In the genomic region with DNA sequence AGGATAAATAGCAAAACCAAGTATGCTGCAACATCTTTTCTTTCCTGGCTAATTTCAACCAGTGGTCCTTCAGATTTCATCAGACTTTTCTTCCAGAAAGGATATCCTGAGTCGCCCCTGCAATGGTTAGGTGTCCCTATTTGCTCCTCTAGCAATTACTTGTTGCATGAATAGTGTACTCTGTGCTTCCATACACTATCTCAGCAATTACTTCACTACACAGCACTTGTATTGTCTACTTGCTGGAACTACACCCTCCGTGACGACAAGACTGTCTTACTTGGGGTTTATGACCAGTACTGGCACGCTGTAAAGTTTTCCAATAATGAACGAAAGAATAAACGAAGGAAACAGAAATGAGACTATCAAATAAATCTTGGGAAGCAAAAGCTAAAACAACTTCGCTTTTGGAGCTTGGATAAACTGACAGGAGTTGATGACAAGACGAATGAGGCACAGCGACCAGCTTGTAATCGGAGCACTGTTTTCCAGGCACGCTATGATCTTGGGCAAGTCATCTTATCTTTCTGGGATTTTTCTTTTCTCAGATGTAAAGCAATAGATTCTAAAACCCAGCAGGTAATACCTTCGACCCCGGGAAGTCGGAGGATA, we compare ENCODE assay signal across 8 cellular contexts. TPM values are rescaled to one million over a fixed set of nuclear protein-coding genes. Genes with fewer than 3 reads are reported as not detected.
A peak's percentile ranks its signal among the peaks of the same experiment; 100 is the strongest.
DNase-seq lines count a peak whose midpoint lies in the region; ATAC-seq, FAIRE-seq and TF ChIP-seq lines count a peak whose summit lies in the region.
"Not testable (repeated sequence)": the region's sequence is repeated elsewhere in the genome, so short reads cannot be mapped to it uniquely, and the experiment has no call there.

No MANE protein-coding gene starts in this region.

- not testable (repeated sequence) for TF ChIP-seq POLR2A in GM12878 (IDR thresholded peaks at IDR 0.05; ENCODE audit: low read depth, low read length)

- H3K36me3 ChIP-seq in BLaER1 (peaks cover 11% of the 10 kb centered on the region; the same call in 1 of the 2 replicates), mesodermal cell (ENCODE audit: control insufficient read depth, insufficient read depth, low read length) (peaks cover 12% of the 10 kb centered on the region)
- not testable (repeated sequence) for H3K36me3 ChIP-seq in KMS-11 (ENCODE audit: insufficient read depth); GM12878 (ENCODE audit: control insufficient read depth in 2 of 2, insufficient read depth in 2 of 2, low read length in 1 of 2); smooth muscle cell (ENCODE audit: low read depth)

- intact Hi-C loops in GM12878 (cut with micrococcal nuclease; ENCODE audit: unreplicated experiment): loop anchor here (2.0 to 5.0 kb wide), 2 partner anchors 35 to 181 kb away; partner anchors contain the start of genes ALG11, ATP7B and NEK3

- H3K79me2 ChIP-seq in KMS-11 (ENCODE audit: insufficient read depth, low read depth) (peaks cover 39% of the 10 kb centered on the region; the same call in 1 of the 2 replicates), GM12878 (ENCODE audit: control insufficient read depth, insufficient read depth, low read length) (peaks cover 15% of the 10 kb centered on the region), smooth muscle cell (ENCODE audit: low read depth) (peaks cover 39% of the 10 kb centered on the region)

- POLR2A ChIA-PET in GM12878 (lab: Charles Lee): interaction anchor here (0.6 kb wide), 1 partner anchor 378 kb away, joined by 3 read pairs; no protein-coding TSS in a partner anchor

- 2% methylated on average over 14 of the region's 14 CpGs for WGBS in GM12878 (ENCODE audit: insufficient coverage, insufficient replicate concordance, low lambda C conversion rate, missing lambda C conversion rate)
- WGBS in mesodermal cell (ENCODE audit: insufficient coverage in 2 of 2), 2 experiments: 3 to 5% methylated on average over 11 to 14 of the region's 14 CpGs
- 2% methylated on average over 14 of the region's 14 CpGs for WGBS in smooth muscle cell (ENCODE audit: low lambda C conversion rate)

- not testable (repeated sequence) for H3K9me3 ChIP-seq in BLaER1; GM12878 (replicated peaks; ENCODE audit: control insufficient read depth, insufficient read depth, low read length); mesodermal cell (ENCODE audit: control insufficient read depth, low read length); smooth muscle cell (replicated peaks; ENCODE audit: low read depth)

- H3K4me2 ChIP-seq in BLaER1 (peak overlapping the region; percentile 87), KMS-11 (peak overlapping the region; percentile 78), GM12878 (ENCODE audit: control insufficient read depth, insufficient read depth) (peak overlapping the region; percentile 47), smooth muscle cell (peak overlapping the region; percentile 86)

- peaks cover 43% of the 10 kb centered on the region; the same call in 1 of the 2 replicates for H4K20me1 ChIP-seq in BLaER1
- not testable (repeated sequence) for H4K20me1 ChIP-seq in KMS-11 (ENCODE audit: insufficient read depth); GM12878 (ENCODE audit: control insufficient read depth, insufficient read depth); smooth muscle cell (ENCODE audit: low read depth)

- peaks cover 33% of the 10 kb centered on the region for H3K4me1 ChIP-seq in BLaER1
- H3K4me1 ChIP-seq in KMS-11 (ENCODE audit: low read depth, poor library complexity, severe bottlenecking): peaks cover 36% of the 10 kb centered on the region
- H3K4me1 ChIP-seq in GM12878 (ENCODE audit: control insufficient read depth, insufficient read depth, low read length); mesodermal cell (ENCODE audit: control insufficient read depth, insufficient read depth, low read length, poor library complexity, severe bottlenecking); smooth muscle cell (ENCODE audit: low read depth): not testable (repeated sequence)

- peak overlapping the region; percentile 87 for H3K4me3 ChIP-seq in BLaER1
- peak overlapping the region; percentile 28 for H3K4me3 ChIP-seq in KMS-11 (IDR thresholded peaks at IDR 0.05; ENCODE audit: insufficient read depth, low read depth, low read length)
- peak overlapping the region; percentile 94 for H3K4me3 ChIP-seq in GM12878
- H3K4me3 ChIP-seq in fibroblast of pulmonary artery (replicated peaks; ENCODE audit: low read depth, low read length): peak overlapping the region; percentile 88
- H3K4me3 ChIP-seq in mesodermal cell (ENCODE audit: extremely low read depth, insufficient read depth, low read length, poor library complexity, severe bottlenecking): peak overlapping the region; percentile 94
- H3K4me3 ChIP-seq in smooth muscle cell: peak overlapping the region; percentile 90

- TSS peak; percentile 77 for BruUV-seq in GM12878 (replicated peaks; lab: Mats Ljungman, UMichigan)

- SMC1A ChIA-PET in GM12878 (lab: Charles Lee; ENCODE audit: uncharacterized antibody, unreplicated experiment): interaction anchor here (1.3 to 1.5 kb wide), 3 partner anchors 37 to 234 kb away, joined by 3 to 6 read pairs (median 3); partner anchors contain the start of gene ALG11

- in situ Hi-C loops in GM12878 (cut with MboI): not testable (repeated sequence)

- not testable (repeated sequence) for TF ChIP-seq RAD21 in GM12878 (IDR thresholded peaks at IDR 0.05; ENCODE audit: insufficient read depth, low read depth, low read length)

- not testable (repeated sequence) for TF ChIP-seq CTCF in KMS-11 (conservative IDR thresholded peaks at IDR 0.05; ENCODE audit: low read depth, low read length); GM12878 (IDR thresholded peaks at IDR 0.05 in 2 of 3, conservative IDR thresholded peaks at IDR 0.05 in 1 of 3; ENCODE audit: control insufficient read depth in 2 of 3, extremely low read depth in 1 of 3, insufficient read depth in 1 of 3, low read depth in 3 of 3, low read length in 3 of 3); fibroblast of pulmonary artery (IDR thresholded peaks at IDR 0.05; ENCODE audit: low read length, missing control alignments); smooth muscle cell (IDR thresholded peaks at IDR 0.05; ENCODE audit: borderline replicate concordance, insufficient read depth, poor library complexity, severe bottlenecking)

- peak overlapping the region; percentile 95 for H3K9ac ChIP-seq in BLaER1
- peak overlapping the region; percentile 55; the same call in 1 of the 2 replicates for H3K9ac ChIP-seq in KMS-11
- H3K9ac ChIP-seq in GM12878 (ENCODE audit: control insufficient read depth, insufficient read depth, low read length): peak overlapping the region; percentile 70
- peak overlapping the region; percentile 91 for H3K9ac ChIP-seq in smooth muscle cell (ENCODE audit: low read depth)

- not testable (repeated sequence) for H3K27me3 ChIP-seq in BLaER1; KMS-11 (ENCODE audit: insufficient read depth, low read depth); GM12878 (replicated peaks in 1 of 2; ENCODE audit: control insufficient read depth in 2 of 2, insufficient read depth in 2 of 2, low read length in 1 of 2); smooth muscle cell (ENCODE audit: low read depth)

- RAD21 ChIA-PET in GM12878 (lab: Charles Lee; ENCODE audit: unreplicated experiment): interaction anchor here (1.3 kb wide), 1 partner anchor 236 kb away, joined by 3 read pairs; no protein-coding TSS in a partner anchor

- DNase-seq in GM12878 (ENCODE audit: low read depth, low spot score); smooth muscle cell (lab: John Stamatoyannopoulos, UW; ENCODE audit: unreplicated experiment): not testable (repeated sequence)
- peak; percentile 47 for DNase-seq in fibroblast of pulmonary artery (ENCODE audit: low read depth)

- FAIRE-seq in GM12878 (lab: Jason Lieb, UNC): not testable (repeated sequence)

- H3K27ac ChIP-seq in BLaER1: peak overlapping the region; percentile 91
- H3K27ac ChIP-seq in KMS-11: peak overlapping the region; percentile 45
- peak overlapping the region; percentile 50 for H3K27ac ChIP-seq in GM12878 (ENCODE audit: control insufficient read depth, insufficient read depth)
- peak overlapping the region; percentile 50 for H3K27ac ChIP-seq in mesodermal cell (ENCODE audit: low read depth, low read length, severe bottlenecking)
- peak overlapping the region; percentile 79 for H3K27ac ChIP-seq in smooth muscle cell (ENCODE audit: low read depth)

- H3F3A ChIP-seq in smooth muscle cell (ENCODE audit: low read depth): not testable (repeated sequence)

- ATAC-seq in GM19467 (IDR thresholded peaks at IDR 0.05; ENCODE audit: unreplicated experiment) (peak; percentile 4), SK-N-SH treated with all-trans-retinoic acid at 6 μM for 48 hours (peak; percentile 53), GM12878 (peak; percentile 37)

- not testable (repeated sequence) for TF ChIP-seq EP300 in GM12878 (IDR thresholded peaks at IDR 0.05; ENCODE audit: borderline replicate concordance in 1 of 2, control insufficient read depth in 1 of 2, low read depth in 2 of 2, low read length in 2 of 2)

- CTCF ChIA-PET in GM12878 (lab: Yijun Ruan, JAX): interaction anchor here (1.1 to 1.5 kb wide), 4 partner anchors 19 to 258 kb away, joined by 3 to 4 read pairs (median 4); no protein-coding TSS in a partner anchor

- H2AFZ ChIP-seq in KMS-11 (ENCODE audit: low read depth) (peak overlapping the region; percentile 87), GM12878 (ENCODE audit: control insufficient read depth, low read depth, low read length) (peak overlapping the region; percentile 85), smooth muscle cell (ENCODE audit: low read depth) (peak overlapping the region; percentile 97)

RNA-seq across cellular contexts. Expression of gene NEK3, which starts 34.3 kb away (rescaled TPM):
- total RNA-seq in GM12878 (2013; cell fraction: nucleolus; rRNA removed): 7.8 and 8.2 TPM in 2 replicates
- 6.0 and 7.7 TPM in 2 replicates for total RNA-seq in GM12878 (2014; rRNA removed)
- total RNA-seq in GM12878 (2014; rRNA removed; fragmentation: Illumina TruSeq; extraction: Trizol): 8.4 and 8.9 TPM in 2 replicates
- total RNA-seq in GM12878 (2021): 4.3 and 5.3 TPM in 2 replicates
- 5.5 TPM for polyA plus RNA-seq in GM12878 (2011; ENCODE audit: low read depth)
- polyA plus RNA-seq in GM12878 (2011; rRNA removed): 2.9 and 4.5 TPM in 2 replicates
- 0.96 and 1.4 TPM in 2 replicates for polyA plus RNA-seq in GM12878 (2011; cell fraction: cytosol; rRNA removed)
- polyA plus RNA-seq in GM12878 (2011; cell fraction: nucleus; rRNA removed): 3.0 and 3.5 TPM in 2 replicates
- 1.5 and 2.5 TPM in 2 replicates for polyA plus RNA-seq in GM12878 (2012)
- 9.3 and 12.2 TPM in 2 replicates for polyA plus RNA-seq in GM12878 (2014; fragmentation: Illumina TruSeq; extraction: Trizol)
- polyA plus RNA-seq in GM12878 (2014; fragmentation: Nextera tagmentation; extraction: Ambion mirVana): 1 to 10 TPM; 5.7 to 8.6 TPM
- polyA plus RNA-seq in GM12878 (2014; rRNA removed): 5.9 and 6.3 TPM in 2 replicates
- 1 to 10 TPM; 4.9 to 5.5 TPM for polyA plus RNA-seq in GM12878 (2016; fragmentation: Nextera tagmentation; extraction: Ambion mirVana)
- polyA minus RNA-seq in GM12878 (2011; rRNA and poly(A)+ RNA removed): 0.77 and 1.7 TPM in 2 replicates
- 1.1 and 2.4 TPM in 2 replicates for polyA minus RNA-seq in GM12878 (2011; cell fraction: cytosol; rRNA and poly(A)+ RNA removed)
- polyA minus RNA-seq in GM12878 (2011; cell fraction: nucleus; rRNA and poly(A)+ RNA removed): 0.48 and 0.85 TPM in 2 replicates
- 41.7 TPM for polyA plus RNA-seq in mesodermal cell (2013, experiment 1 of 2)
- 38.8 TPM for polyA plus RNA-seq in mesodermal cell (2013, experiment 2 of 2)
- total RNA-seq in smooth muscle cell: 24.4 and 24.5 TPM in 2 replicates
- 26.0 and 33.8 TPM in 2 replicates for polyA plus RNA-seq in smooth muscle cell

Comparison
In these comparisons a context has a peak if more than half of its experiments do, and no peak if none do; other contexts are left out.
1. H3K4me3 ChIP-seq: peak in every context shown above with its lines; median percentile 94 in GM12878; 94 in mesodermal cell; 90 in smooth muscle cell; 88 in fibroblast of pulmonary artery; 87 in BLaER1; 28 in KMS-11.